8 cellular contexts compared by ENCODE assay signal in genomic region chr13:41132512-41133152, GRCh38. TPM values are rescaled to one million over a fixed set of nuclear protein-coding genes. Genes with fewer than 3 reads are reported as not detected.
DNase-seq lines count a peak whose midpoint lies in the region; ATAC-seq and TF ChIP-seq lines count a peak whose summit lies in the region.

A gene with protein sequence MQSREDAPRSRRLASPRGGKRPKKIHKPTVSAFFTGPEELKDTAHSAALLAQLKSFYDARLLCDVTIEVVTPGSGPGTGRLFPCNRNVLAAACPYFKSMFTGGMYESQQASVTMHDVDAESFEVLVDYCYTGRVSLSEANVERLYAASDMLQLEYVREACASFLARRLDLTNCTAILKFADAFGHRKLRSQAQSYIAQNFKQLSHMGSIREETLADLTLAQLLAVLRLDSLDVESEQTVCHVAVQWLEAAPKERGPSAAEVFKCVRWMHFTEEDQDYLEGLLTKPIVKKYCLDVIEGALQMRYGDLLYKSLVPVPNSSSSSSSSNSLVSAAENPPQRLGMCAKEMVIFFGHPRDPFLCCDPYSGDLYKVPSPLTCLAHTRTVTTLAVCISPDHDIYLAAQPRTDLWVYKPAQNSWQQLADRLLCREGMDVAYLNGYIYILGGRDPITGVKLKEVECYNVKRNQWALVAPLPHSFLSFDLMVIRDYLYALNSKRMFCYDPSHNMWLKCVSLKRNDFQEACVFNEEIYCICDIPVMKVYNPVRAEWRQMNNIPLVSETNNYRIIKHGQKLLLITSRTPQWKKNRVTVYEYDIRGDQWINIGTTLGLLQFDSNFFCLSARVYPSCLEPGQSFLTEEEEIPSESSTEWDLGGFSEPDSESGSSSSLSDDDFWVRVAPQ (minus strand): TSS chr13:41132802. CDS start chr13:41132511, 291 bp downstream.

- H3K9ac ChIP-seq in SK-N-SH, result peak within 1 kb of the TSS; percentile 86

- peaks cover 44% of the 10 kb centered on the region for H3K79me2 ChIP-seq in SK-N-SH (ENCODE audit: insufficient read depth)

- peak within 1 kb of the TSS; percentile 89 for H2AFZ ChIP-seq in SK-N-SH (ENCODE audit: low read depth)

- no peaks in the 10 kb centered on the region for H3K27me3 ChIP-seq in SK-N-SH (ENCODE audit: insufficient read depth)

- H3K4me2 ChIP-seq in SK-N-SH, result peak within 1 kb of the TSS; percentile 86

- peak; percentile 92 for DNase-seq in GM10248 (ENCODE audit: extremely low spot score)
- DNase-seq in NCI-H1092 (lab: John Stamatoyannopoulos, UW), result peak; percentile 95
- peak; percentile 89 for DNase-seq in SK-N-SH
- peak; percentile 91 to 97 for DNase-seq in activated naive CD4-positive, alpha-beta T cell treated with anti-CD3 and anti-CD28 coated beads, Interleukin-2, amount 50 U/mL, for 72 hours (ENCODE audit: low spot score in 2 of 2)
- peak; percentile 97 for DNase-seq in globus pallidus (ENCODE audit: low spot score)
- peak; percentile 99 for DNase-seq in non-pigmented ciliary epithelial cell (ENCODE audit: low read depth)
- DNase-seq in superior temporal gyrus (ENCODE audit: extremely low spot score), result peak; percentile 99

- POLR2A ChIA-PET in GM10248 (lab: Yijun Ruan, JAX) (no interaction called here), SK-N-SH (lab: Yijun Ruan, JAX) (interaction anchor here (0.6 to 1.3 kb wide), 3 partner anchors 72 to 345 kb away, joined by 3 to 5 read pairs (median 3); partner anchors contain the start of gene MTRF1)

- peaks cover 16 to 21% of the 10 kb centered on the region in 2 donors for H3K36me3 Mint-ChIP-seq in activated naive CD4-positive, alpha-beta T cell treated with anti-CD3 and anti-CD28 coated beads, Interleukin-2, amount 50 U/mL, for 72 hours

- no peak for TF ChIP-seq CTCF in GM10248 (IDR thresholded peaks at IDR 0.05; ENCODE audit: control extremely low read depth, extremely low read depth, low read depth, missing control alignments)
- no peak for TF ChIP-seq CTCF in SK-N-SH (IDR thresholded peaks at IDR 0.05)

- H3K27ac Mint-ChIP-seq in activated naive CD4-positive, alpha-beta T cell treated with anti-CD3 and anti-CD28 coated beads, Interleukin-2, amount 50 U/mL, for 72 hours, result peak within 1 kb of the TSS; percentile 91 to 92

- CTCF ChIA-PET in GM10248 (lab: Yijun Ruan, JAX), result no interaction called here
- CTCF ChIA-PET in SK-N-SH (lab: Yijun Ruan, JAX), result interaction anchor here (1.0 kb wide), 1 partner anchor 211 kb away, joined by 3 read pairs; no protein-coding TSS in a partner anchor

- WGBS in SK-N-SH (ENCODE audit: low lambda C conversion rate), result 2% methylated on average over 41 of the region's 45 CpGs

- peak within 1 kb of the TSS; percentile 67 to 86 for H3K27ac ChIP-seq in SK-N-SH (ENCODE audit: low read depth in 2 of 2, low read length in 1 of 2)

- H3K36me3 ChIP-seq in SK-N-SH (replicated peaks in 1 of 2; ENCODE audit: control insufficient read depth in 1 of 2, insufficient read depth in 2 of 2, low read length in 1 of 2), result peaks cover 7 to 8% of the 10 kb centered on the region in 2 experiments

- peak; percentile 98 for ATAC-seq in HG02610 (IDR thresholded peaks at IDR 0.05; ENCODE audit: unreplicated experiment)
- peak; percentile 93 to 98 for ATAC-seq in activated naive CD4-positive, alpha-beta T cell treated with anti-CD3 and anti-CD28 coated beads, Interleukin-2, amount 50 U/mL, for 72 hours

- TF ChIP-seq EP300 in SK-N-SH (IDR thresholded peaks at IDR 0.05; ENCODE audit: borderline replicate concordance in 1 of 2, low read depth in 1 of 2, low read length in 1 of 2), result no peak; a peak in 1 of 4 replicates

- peak within 1 kb of the TSS; percentile 64 to 72 for H3K4me3 ChIP-seq in SK-N-SH (ENCODE audit: low read depth in 2 of 2, low read length in 1 of 2)

- no peak for TF ChIP-seq RAD21 in SK-N-SH (IDR thresholded peaks at IDR 0.05; ENCODE audit: low read length)

- H3K4me1 ChIP-seq in SK-N-SH (ENCODE audit: control insufficient read depth in 1 of 2, insufficient read depth in 2 of 2, low read depth in 1 of 2, low read length in 1 of 2), result peaks cover 6 to 19% of the 10 kb centered on the region in 2 experiments; a peak in 3 of 4 replicates

- H3K9me3 ChIP-seq in SK-N-SH, result no peaks in the 10 kb centered on the region

- H3K9me3 Mint-ChIP-seq in activated naive CD4-positive, alpha-beta T cell treated with anti-CD3 and anti-CD28 coated beads, Interleukin-2, amount 50 U/mL, for 72 hours, result no peaks in the 10 kb centered on the region

- peaks cover 6% of the 10 kb centered on the region for H3F3A ChIP-seq in SK-N-SH (replicated peaks; ENCODE audit: insufficient read depth)

- H4K20me1 ChIP-seq in SK-N-SH (ENCODE audit: insufficient read depth), result no peaks in the 10 kb centered on the region

- H3K9me2 ChIP-seq in SK-N-SH, result no peaks in the 10 kb centered on the region

TF ChIP-seq in SK-N-SH, 30 proteins besides CTCF, POLR2A, EP300 and RAD21 (continues in another document):
- TF ChIP-seq TEAD4 (IDR thresholded peaks at IDR 0.05; ENCODE audit: borderline replicate concordance, insufficient read depth) (no peak), SMC3 (IDR thresholded peaks at IDR 0.05; ENCODE audit: low read depth, low read length) (no peak), MXI1 (IDR thresholded peaks at IDR 0.05; ENCODE audit: low read depth, low read length) (peak; percentile 93), ELF1 (IDR thresholded peaks at IDR 0.05) (peak; percentile 91), YY1 (IDR thresholded peaks at IDR 0.05; ENCODE audit: low read depth) (peak; percentile 79), TCF12 (IDR thresholded peaks at IDR 0.05) (peak; percentile 38; the same call in 1 of the 2 replicates), USF1 (IDR thresholded peaks at IDR 0.05; ENCODE audit: borderline replicate concordance, low read depth) (peak; percentile 32; the same call in 1 of the 2 replicates), MEF2A (IDR thresholded peaks at IDR 0.05; ENCODE audit: borderline replicate concordance, low read depth) (no peak), RXRA (IDR thresholded peaks at IDR 0.05; ENCODE audit: borderline replicate concordance, low read depth) (no peak), IRF3 (IDR thresholded peaks at IDR 0.05; ENCODE audit: low read depth, low read length) (no peak)
- TF ChIP-seq, protein P1, sequence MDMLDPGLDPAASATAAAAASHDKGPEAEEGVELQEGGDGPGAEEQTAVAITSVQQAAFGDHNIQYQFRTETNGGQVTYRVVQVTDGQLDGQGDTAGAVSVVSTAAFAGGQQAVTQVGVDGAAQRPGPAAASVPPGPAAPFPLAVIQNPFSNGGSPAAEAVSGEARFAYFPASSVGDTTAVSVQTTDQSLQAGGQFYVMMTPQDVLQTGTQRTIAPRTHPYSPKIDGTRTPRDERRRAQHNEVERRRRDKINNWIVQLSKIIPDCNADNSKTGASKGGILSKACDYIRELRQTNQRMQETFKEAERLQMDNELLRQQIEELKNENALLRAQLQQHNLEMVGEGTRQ (IDR thresholded peaks at IDR 0.05; ENCODE audit: borderline replicate concordance, low read depth, low read length), result no peak
- TF ChIP-seq, protein P2, sequence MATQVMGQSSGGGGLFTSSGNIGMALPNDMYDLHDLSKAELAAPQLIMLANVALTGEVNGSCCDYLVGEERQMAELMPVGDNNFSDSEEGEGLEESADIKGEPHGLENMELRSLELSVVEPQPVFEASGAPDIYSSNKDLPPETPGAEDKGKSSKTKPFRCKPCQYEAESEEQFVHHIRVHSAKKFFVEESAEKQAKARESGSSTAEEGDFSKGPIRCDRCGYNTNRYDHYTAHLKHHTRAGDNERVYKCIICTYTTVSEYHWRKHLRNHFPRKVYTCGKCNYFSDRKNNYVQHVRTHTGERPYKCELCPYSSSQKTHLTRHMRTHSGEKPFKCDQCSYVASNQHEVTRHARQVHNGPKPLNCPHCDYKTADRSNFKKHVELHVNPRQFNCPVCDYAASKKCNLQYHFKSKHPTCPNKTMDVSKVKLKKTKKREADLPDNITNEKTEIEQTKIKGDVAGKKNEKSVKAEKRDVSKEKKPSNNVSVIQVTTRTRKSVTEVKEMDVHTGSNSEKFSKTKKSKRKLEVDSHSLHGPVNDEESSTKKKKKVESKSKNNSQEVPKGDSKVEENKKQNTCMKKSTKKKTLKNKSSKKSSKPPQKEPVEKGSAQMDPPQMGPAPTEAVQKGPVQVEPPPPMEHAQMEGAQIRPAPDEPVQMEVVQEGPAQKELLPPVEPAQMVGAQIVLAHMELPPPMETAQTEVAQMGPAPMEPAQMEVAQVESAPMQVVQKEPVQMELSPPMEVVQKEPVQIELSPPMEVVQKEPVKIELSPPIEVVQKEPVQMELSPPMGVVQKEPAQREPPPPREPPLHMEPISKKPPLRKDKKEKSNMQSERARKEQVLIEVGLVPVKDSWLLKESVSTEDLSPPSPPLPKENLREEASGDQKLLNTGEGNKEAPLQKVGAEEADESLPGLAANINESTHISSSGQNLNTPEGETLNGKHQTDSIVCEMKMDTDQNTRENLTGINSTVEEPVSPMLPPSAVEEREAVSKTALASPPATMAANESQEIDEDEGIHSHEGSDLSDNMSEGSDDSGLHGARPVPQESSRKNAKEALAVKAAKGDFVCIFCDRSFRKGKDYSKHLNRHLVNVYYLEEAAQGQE (IDR thresholded peaks at IDR 0.05; ENCODE audit: low read depth, low read length), result no peak

RNA-seq across cellular contexts. Expression of the gene that starts here (rescaled TPM):
- 1.9 and 2.4 TPM in 2 replicates for polyA plus RNA-seq in SK-N-SH (2012; rRNA removed)
- 2.0 and 2.4 TPM in 2 replicates for polyA plus RNA-seq in SK-N-SH (2012; cell fraction: cytosol; rRNA removed)
- polyA plus RNA-seq in SK-N-SH (2012; cell fraction: nucleus; rRNA removed), result 1.2 and 1.4 TPM in 2 replicates
- total RNA-seq in activated naive CD4-positive, alpha-beta T cell treated with anti-CD3 and anti-CD28 coated beads, Interleukin-2, amount 50 U/mL, for 72 hours, result 1 to 10 TPM; 5.0 to 5.5 TPM

Comparison
In these comparisons a context has a peak if more than half of its experiments do, and no peak if none do; other contexts are left out.
1. Peak in every context shown above with its lines: DNase-seq, ATAC-seq, H3K4me3 ChIP-seq and H3K27ac ChIP-seq.